29 cellular contexts compared by ENCODE assay signal in the genomic region with DNA sequence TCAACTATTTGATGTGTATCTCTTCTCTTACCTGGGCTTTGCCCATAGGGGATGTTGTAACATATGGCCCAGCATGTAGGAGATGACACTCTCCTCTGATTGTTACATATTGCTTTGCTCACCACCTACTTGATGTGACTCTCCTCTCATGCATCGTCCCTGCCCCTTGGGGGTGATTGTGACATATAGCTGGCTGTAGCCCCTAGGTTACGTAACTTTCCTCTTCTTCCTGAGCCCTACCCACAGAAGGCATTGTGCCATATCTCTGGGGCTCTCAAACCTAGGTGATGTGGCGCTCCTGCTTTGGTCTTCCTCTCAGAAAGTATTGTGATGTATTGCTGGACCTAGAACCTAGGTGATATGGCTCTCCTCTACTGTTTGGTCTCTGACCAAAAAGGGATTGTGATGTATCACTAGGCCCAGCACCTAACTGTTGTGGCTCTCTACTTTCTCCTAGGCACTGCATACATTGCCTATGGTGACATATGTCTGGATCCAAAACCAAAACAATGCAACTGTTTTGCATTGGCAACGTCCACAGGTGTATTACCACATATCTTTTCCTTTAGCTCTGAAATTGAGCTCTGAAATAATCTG.
A peak's percentile ranks its signal among the peaks of the same experiment; 100 is the strongest.
DNase-seq lines count a peak whose midpoint lies in the region; ATAC-seq and TF ChIP-seq lines count a peak whose summit lies in the region.
"Had no signal": no experiment of that assay in that cellular context is flagged by ENCODE, and none has a peak within 500 bp of the region (broad histone marks: within the 10 kb centered on the region; RNA-seq: fewer than 3 reads in every experiment).

No MANE protein-coding gene starts in this region.

- H3F3A ChIP-seq in SK-N-SH (replicated peaks; ENCODE audit: insufficient read depth), result peaks cover 3% of the 10 kb centered on the region

- POLR2A ChIA-PET in SK-N-SH (lab: Yijun Ruan, JAX), result no interaction called here
- POLR2A ChIA-PET in activated B cell treated with CpG ODN at 0.5 μM for 24 hours (lab: Charles Lee), result no interaction called here
- POLR2A ChIA-PET in RWPE1 (lab: Yijun Ruan, JAX; ENCODE audit: low non-redundant PET), result no interaction called here

- no peak for TF ChIP-seq RAD21 in SK-N-SH (IDR thresholded peaks at IDR 0.05; ENCODE audit: low read length)

- CTCF ChIA-PET in SK-N-SH (lab: Yijun Ruan, JAX) (no interaction called here), activated B cell treated with CpG ODN at 0.5 μM for 24 hours (lab: Charles Lee) (no interaction called here), RWPE1 (lab: Yijun Ruan, JAX) (no interaction called here)

- no peak for TF ChIP-seq EP300 in SK-N-SH (IDR thresholded peaks at IDR 0.05; ENCODE audit: borderline replicate concordance in 1 of 2, low read depth in 1 of 2, low read length in 1 of 2)

- no peak overlapping the region for H3K27ac Mint-ChIP-seq in activated B cell treated with CpG ODN at 0.5 μM for 24 hours
- H3K27ac Mint-ChIP-seq in stimulated activated memory B cell treated with anti-CD40 and anti-IgM and Interleukin-4, amounts not matched to agents 10 μg/mL and 1 μg/mL and 100 μg/mL, for 72 hours, result no peak overlapping the region
- H3K27ac Mint-ChIP-seq in activated T-helper 1 cell treated with anti-CD3 and anti-CD28 coated beads, Interleukin-12 subunit alpha, Interleukin-12 subunit beta, Interleukin-2, Interleukin-4 antibody, amounts not matched to agents 30 ng/mL and 10 ng/mL and 1 ng/mL, durations not matched to agents 14 hours and 24 hours and 36 hours, result no peak overlapping the region
- H3K27ac Mint-ChIP-seq: activated CD4-positive, alpha-beta memory T cell treated with anti-CD3 and anti-CD28 coated beads, Interleukin-2, amount 10 ng/mL, durations not matched to agents 7 days and 5 days; CD4-positive, alpha-beta T cell; natural killer cell had no signal

- H3K79me2 ChIP-seq in SK-N-SH (ENCODE audit: insufficient read depth), result no peaks in the 10 kb centered on the region

- no peak for TF ChIP-seq CTCF in SK-N-SH (IDR thresholded peaks at IDR 0.05)
- TF ChIP-seq CTCF in activated B cell treated with CpG ODN at 0.5 μM for 24 hours (IDR thresholded peaks at IDR 0.05), result no peak
- TF ChIP-seq CTCF in RWPE1 (conservative IDR thresholded peaks at IDR 0.05; ENCODE audit: low read depth), result no peak

- H3K9me3 ChIP-seq in SK-N-SH, result no peaks in the 10 kb centered on the region
- H3K9me3 ChIP-seq: prostate gland had no signal

- DNase-seq in SK-N-SH, result no peak
- peak; percentile 77 for DNase-seq in MV-4-11 (lab: John Stamatoyannopoulos, UW)
- DNase-seq in activated B cell treated with CpG ODN at 0.5 μM for 24 hours, result no peak
- no peak for DNase-seq in NCI-H2227 treated with DMSO at 0.1 percent for 48 hours (lab: John Stamatoyannopoulos, UW)
- no peak for DNase-seq in activated T-helper 1 cell treated with anti-CD3 and anti-CD28 coated beads, Interleukin-12 subunit alpha, Interleukin-12 subunit beta, Interleukin-2, Interleukin-4 antibody, amounts not matched to agents 30 ng/mL and 10 ng/mL and 1 ng/mL, durations not matched to agents 14 hours and 24 hours and 36 hours (ENCODE audit: low spot score)
- no peak for DNase-seq in RWPE1 (ENCODE audit: low spot score)
- DNase-seq: activated CD4-positive, alpha-beta memory T cell treated with anti-CD3 and anti-CD28 coated beads, Interleukin-2, amount 10 ng/mL, durations not matched to agents 7 days and 5 days; activated CD8-positive, alpha-beta memory T cell treated with anti-CD3 and anti-CD28 coated beads, Interleukin-2, amount 50 U/mL, for 4 hours; activated naive CD4-positive, alpha-beta T cell treated with Interleukin-2 at 50 U/mL for 16 hours; CD4-positive, alpha-beta T cell; central memory CD4-positive, alpha-beta T cell; cortex of kidney; EL; esophagus squamous epithelium; foreskin keratinocyte; head of caudate nucleus; natural killer cell; NCI-H1048; NCI-H446 treated with DMSO at 0.1 percent for 48 hours; NCI-H774; occipital lobe; RPMI8226; stimulated activated CD4-positive, alpha-beta T cell treated with anti-CD3 and anti-CD28 coated beads, Interleukin-4, amount 100 ng/mL, for 24 hours; T-helper 2 cell had no signal

- ATAC-seq in SK-N-SH treated with all-trans-retinoic acid at 6 μM for 48 hours, result peak; percentile 24; the same call in 2 of the 3 replicates
- peak; percentile 18 for ATAC-seq in activated B cell treated with CpG ODN at 0.5 μM for 24 hours (ENCODE audit: low read depth)
- peak; percentile 34 for ATAC-seq in stimulated activated memory B cell treated with anti-CD40 and anti-IgM and Interleukin-4, amounts not matched to agents 10 μg/mL and 1 μg/mL and 100 μg/mL, for 72 hours
- ATAC-seq: A549, foreskin keratinocyte, natural killer cell had no signal

- 58% methylated on average over 4 of the region's 4 CpGs for WGBS in SK-N-SH (ENCODE audit: low lambda C conversion rate)

- no peak overlapping the region for H3K4me3 ChIP-seq in SK-N-SH (ENCODE audit: low read depth in 2 of 2, low read length in 1 of 2)
- H3K4me3 ChIP-seq: A549, esophagus squamous epithelium, prostate gland had no signal

- H3K4me1 ChIP-seq in SK-N-SH (ENCODE audit: control insufficient read depth in 1 of 2, insufficient read depth in 2 of 2, low read depth in 1 of 2, low read length in 1 of 2), result no peaks in the 10 kb centered on the region
- H3K4me1 ChIP-seq: A549, esophagus squamous epithelium, foreskin keratinocyte, prostate gland had no signal

- no peak overlapping the region for H3K4me2 ChIP-seq in SK-N-SH
- H3K4me2 ChIP-seq: A549, KMS-11 had no signal

- peaks cover 0 to 9% of the 10 kb centered on the region in 2 experiments for H3K36me3 ChIP-seq in SK-N-SH (replicated peaks in 1 of 2; ENCODE audit: control insufficient read depth in 1 of 2, insufficient read depth in 2 of 2, low read length in 1 of 2)
- H3K36me3 ChIP-seq: esophagus squamous epithelium, prostate gland had no signal

- H3K9ac ChIP-seq in SK-N-SH, result no peak overlapping the region
- H3K9ac ChIP-seq: KMS-11 had no signal

- H4K20me1 ChIP-seq in SK-N-SH (ENCODE audit: insufficient read depth), result no peaks in the 10 kb centered on the region

- H2AFZ ChIP-seq in SK-N-SH (ENCODE audit: low read depth), result no peak overlapping the region

- H3K9me3 Mint-ChIP-seq in activated B cell treated with CpG ODN at 0.5 μM for 24 hours, result peaks cover 11% of the 10 kb centered on the region
- H3K9me3 Mint-ChIP-seq in stimulated activated memory B cell treated with anti-CD40 and anti-IgM and Interleukin-4, amounts not matched to agents 10 μg/mL and 1 μg/mL and 100 μg/mL, for 72 hours, result peaks cover 29% of the 10 kb centered on the region
- H3K9me3 Mint-ChIP-seq in activated T-helper 1 cell treated with anti-CD3 and anti-CD28 coated beads, Interleukin-12 subunit alpha, Interleukin-12 subunit beta, Interleukin-2, Interleukin-4 antibody, amounts not matched to agents 30 ng/mL and 10 ng/mL and 1 ng/mL, durations not matched to agents 14 hours and 24 hours and 36 hours, result peaks cover 79% of the 10 kb centered on the region

- H3K4me1 Mint-ChIP-seq in activated B cell treated with CpG ODN at 0.5 μM for 24 hours, result no peaks in the 10 kb centered on the region
- H3K4me1 Mint-ChIP-seq in stimulated activated memory B cell treated with anti-CD40 and anti-IgM and Interleukin-4, amounts not matched to agents 10 μg/mL and 1 μg/mL and 100 μg/mL, for 72 hours, result no peaks in the 10 kb centered on the region
- H3K4me1 Mint-ChIP-seq in activated T-helper 1 cell treated with anti-CD3 and anti-CD28 coated beads, Interleukin-12 subunit alpha, Interleukin-12 subunit beta, Interleukin-2, Interleukin-4 antibody, amounts not matched to agents 30 ng/mL and 10 ng/mL and 1 ng/mL, durations not matched to agents 14 hours and 24 hours and 36 hours (ENCODE audit: low read depth), result no peaks in the 10 kb centered on the region
- H3K4me1 Mint-ChIP-seq: activated CD4-positive, alpha-beta memory T cell treated with anti-CD3 and anti-CD28 coated beads, Interleukin-2, amount 10 ng/mL, durations not matched to agents 7 days and 5 days had no signal

- H3K27ac ChIP-seq in SK-N-SH (ENCODE audit: low read depth in 2 of 2, low read length in 1 of 2), result no peak overlapping the region
- no peak overlapping the region for H3K27ac ChIP-seq in RWPE1
- H3K27ac ChIP-seq: A549, esophagus squamous epithelium, foreskin keratinocyte, KMS-11, prostate gland had no signal

- H3K27me3 ChIP-seq in SK-N-SH (ENCODE audit: insufficient read depth), result no peaks in the 10 kb centered on the region
- H3K27me3 ChIP-seq: esophagus squamous epithelium, foreskin keratinocyte had no signal

- no peaks in the 10 kb centered on the region for H3K36me3 Mint-ChIP-seq in activated B cell treated with CpG ODN at 0.5 μM for 24 hours (ENCODE audit: low read depth)
- peaks cover 16% of the 10 kb centered on the region for H3K36me3 Mint-ChIP-seq in stimulated activated memory B cell treated with anti-CD40 and anti-IgM and Interleukin-4, amounts not matched to agents 10 μg/mL and 1 μg/mL and 100 μg/mL, for 72 hours
- peaks cover 10% of the 10 kb centered on the region for H3K36me3 Mint-ChIP-seq in activated T-helper 1 cell treated with anti-CD3 and anti-CD28 coated beads, Interleukin-12 subunit alpha, Interleukin-12 subunit beta, Interleukin-2, Interleukin-4 antibody, amounts not matched to agents 30 ng/mL and 10 ng/mL and 1 ng/mL, durations not matched to agents 14 hours and 24 hours and 36 hours (ENCODE audit: low read depth)

- H3K4me3 Mint-ChIP-seq in activated B cell treated with CpG ODN at 0.5 μM for 24 hours, result no peak overlapping the region
- no peak overlapping the region for H3K4me3 Mint-ChIP-seq in stimulated activated memory B cell treated with anti-CD40 and anti-IgM and Interleukin-4, amounts not matched to agents 10 μg/mL and 1 μg/mL and 100 μg/mL, for 72 hours
- no peak overlapping the region for H3K4me3 Mint-ChIP-seq in activated T-helper 1 cell treated with anti-CD3 and anti-CD28 coated beads, Interleukin-12 subunit alpha, Interleukin-12 subunit beta, Interleukin-2, Interleukin-4 antibody, amounts not matched to agents 30 ng/mL and 10 ng/mL and 1 ng/mL, durations not matched to agents 14 hours and 24 hours and 36 hours
- H3K4me3 Mint-ChIP-seq: activated CD4-positive, alpha-beta memory T cell treated with anti-CD3 and anti-CD28 coated beads, Interleukin-2, amount 10 ng/mL, durations not matched to agents 7 days and 5 days; CD4-positive, alpha-beta T cell; natural killer cell had no signal

- H3K9me2 ChIP-seq in SK-N-SH, result no peaks in the 10 kb centered on the region

- H3K27me3 Mint-ChIP-seq in activated B cell treated with CpG ODN at 0.5 μM for 24 hours, result no peaks in the 10 kb centered on the region
- no peaks in the 10 kb centered on the region for H3K27me3 Mint-ChIP-seq in stimulated activated memory B cell treated with anti-CD40 and anti-IgM and Interleukin-4, amounts not matched to agents 10 μg/mL and 1 μg/mL and 100 μg/mL, for 72 hours
- H3K27me3 Mint-ChIP-seq in activated T-helper 1 cell treated with anti-CD3 and anti-CD28 coated beads, Interleukin-12 subunit alpha, Interleukin-12 subunit beta, Interleukin-2, Interleukin-4 antibody, amounts not matched to agents 30 ng/mL and 10 ng/mL and 1 ng/mL, durations not matched to agents 14 hours and 24 hours and 36 hours (ENCODE audit: insufficient read depth), result no peaks in the 10 kb centered on the region
- H3K27me3 Mint-ChIP-seq: activated CD4-positive, alpha-beta memory T cell treated with anti-CD3 and anti-CD28 coated beads, Interleukin-2, amount 10 ng/mL, durations not matched to agents 7 days and 5 days; CD4-positive, alpha-beta T cell had no signal

- intact Hi-C loops in activated B cell treated with CpG ODN at 0.5 μM for 24 hours (cut with micrococcal nuclease), result no loop called here
- intact Hi-C loops in activated T-helper 1 cell treated with anti-CD3 and anti-CD28 coated beads, Interleukin-12 subunit alpha, Interleukin-12 subunit beta, Interleukin-2, Interleukin-4 antibody, amounts not matched to agents 30 ng/mL and 10 ng/mL and 1 ng/mL, durations not matched to agents 14 hours and 24 hours and 36 hours (cut with micrococcal nuclease), result no loop called here
